In genomic region chr12:78966926-78967325, GRCh38 we compare ENCODE assay signal across 26 cellular contexts.
"Had no signal": no experiment of that assay in that cellular context is flagged by ENCODE, and none has a peak within 500 bp of the region (broad histone marks: within the 10 kb centered on the region; RNA-seq: fewer than 3 reads in every experiment).

No MANE protein-coding gene starts in this region.

- H3K36me3 ChIP-seq: colonic mucosa, esophagus muscularis mucosa, esophagus squamous epithelium, gastrocnemius medialis, gastroesophageal sphincter, heart left ventricle, heart right ventricle had no signal

- H3K9me3 ChIP-seq: colonic mucosa, esophagus muscularis mucosa, esophagus squamous epithelium, gastrocnemius medialis, gastroesophageal sphincter, heart left ventricle, heart right ventricle had no signal

- ATAC-seq: effector memory CD8-positive, alpha-beta T cell; esophagus mucosa; foreskin keratinocyte; gastrocnemius medialis; gastroesophageal sphincter; heart left ventricle; heart right ventricle had no signal

- H3K4me2 ChIP-seq: hepatocyte had no signal

- H3K27ac Mint-ChIP-seq: dendritic cell treated with granulocyte-macrophage colony-stimulating factor and Interleukin-4, amounts not matched to agents 40 ng/mL and 50 ng/mL, for 4 days; effector memory CD8-positive, alpha-beta T cell; endodermal cell had no signal

- H3K27me3 Mint-ChIP-seq: dendritic cell treated with granulocyte-macrophage colony-stimulating factor and Interleukin-4, amounts not matched to agents 40 ng/mL and 50 ng/mL, for 4 days; effector memory CD8-positive, alpha-beta T cell had no signal

- H2AFZ ChIP-seq: hepatocyte had no signal

- H3K79me2 ChIP-seq: hepatocyte had no signal

- H3K9me3 Mint-ChIP-seq: dendritic cell treated with granulocyte-macrophage colony-stimulating factor and Interleukin-4, amounts not matched to agents 40 ng/mL and 50 ng/mL, for 4 days; endodermal cell had no signal

- H3K4me3 Mint-ChIP-seq: dendritic cell treated with granulocyte-macrophage colony-stimulating factor and Interleukin-4, amounts not matched to agents 40 ng/mL and 50 ng/mL, for 4 days; effector memory CD8-positive, alpha-beta T cell; endodermal cell had no signal

- H3K27ac ChIP-seq: colonic mucosa, coronary artery, epithelial cell of prostate, esophagus muscularis mucosa, esophagus squamous epithelium, foreskin keratinocyte, gastrocnemius medialis, gastroesophageal sphincter, heart left ventricle, heart right ventricle, hepatocyte had no signal

- H3K4me3 ChIP-seq: colonic mucosa, coronary artery, dorsolateral prefrontal cortex, esophagus muscularis mucosa, esophagus squamous epithelium, gastrocnemius medialis, gastroesophageal sphincter, heart left ventricle, heart right ventricle, hepatocyte had no signal

- H3K27me3 ChIP-seq: colonic mucosa, dorsolateral prefrontal cortex, esophagus muscularis mucosa, esophagus squamous epithelium, foreskin keratinocyte, gastrocnemius medialis, gastroesophageal sphincter, heart left ventricle, heart right ventricle, hepatocyte had no signal

- H3K4me1 Mint-ChIP-seq: endodermal cell had no signal

- DNase-seq: colonic mucosa; cortex of kidney; dermis blood vessel endothelial cell; dorsolateral prefrontal cortex; effector CD4-positive, alpha-beta T cell; effector CD8-positive, alpha-beta T cell; effector memory CD4-positive, alpha-beta T cell; effector memory CD8-positive, alpha-beta T cell; endodermal cell; erythroblast; esophagus squamous epithelium; foreskin fibroblast; foreskin keratinocyte; foreskin melanocyte; gastrocnemius medialis; glutamatergic neuron; head of caudate nucleus; heart left ventricle; heart right ventricle had no signal
